ENCODE assay signal across 12 cellular contexts in the genomic region with DNA sequence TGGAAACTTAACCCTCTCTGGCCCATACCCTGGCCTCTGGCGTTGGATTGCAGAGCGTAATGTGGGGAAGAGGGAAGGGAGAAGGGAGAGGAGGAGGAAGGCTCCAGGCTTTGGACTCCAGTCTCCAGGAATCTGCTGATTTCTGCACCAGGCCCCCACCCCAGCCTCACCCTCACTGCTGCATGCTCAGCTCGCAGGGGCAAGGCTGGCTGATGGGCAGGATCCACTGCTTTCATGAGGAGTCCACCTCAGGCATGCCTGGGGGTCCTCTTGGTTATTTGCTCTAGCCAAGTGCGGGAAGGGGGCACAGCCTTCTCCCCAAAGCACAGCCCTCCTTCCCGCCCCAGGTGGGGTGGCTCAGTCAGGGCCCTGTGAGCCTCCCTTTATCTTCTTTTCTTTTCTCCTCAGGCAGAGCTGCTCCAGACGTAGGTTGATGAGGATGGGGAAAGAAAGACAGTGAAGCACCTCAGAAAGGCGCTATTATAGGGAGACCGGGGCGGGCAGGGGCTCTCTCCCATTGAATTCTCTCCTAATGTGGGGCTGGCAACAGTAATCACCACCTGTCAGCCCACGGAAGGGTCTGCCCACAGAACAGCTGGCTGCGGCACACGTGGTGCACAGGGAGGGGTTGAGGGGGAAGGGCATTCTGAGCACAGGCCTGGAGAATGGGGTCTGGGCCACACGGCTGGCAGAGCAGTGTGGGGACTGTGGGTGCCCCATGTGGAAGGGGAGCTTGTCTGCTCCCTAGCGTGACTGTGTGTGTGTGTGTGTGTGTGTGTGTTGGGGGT. TPM values are rescaled to one million over a fixed set of nuclear protein-coding genes. Genes with fewer than 3 reads are reported as not detected.
DNase-seq lines count a peak whose midpoint lies in the region; TF ChIP-seq lines count a peak whose summit lies in the region.
"Had no signal": no experiment of that assay in that cellular context is flagged by ENCODE, and none has a peak within 500 bp of the region (broad histone marks: within the 10 kb centered on the region; RNA-seq: fewer than 3 reads in every experiment).

No MANE protein-coding gene starts in this region.

- TF ChIP-seq POLR2A in sigmoid colon (IDR thresholded peaks at IDR 0.05), result no peak

- H3K9me3 ChIP-seq in BLaER1 (peaks cover 33% of the 10 kb centered on the region), sigmoid colon (no peaks in the 10 kb centered on the region)
- H3K9me3 ChIP-seq: Caco-2 had no signal

- intact Hi-C loops in sigmoid colon (cut with DNase I), result loop anchor here (2.0 to 10.0 kb wide), 4 partner anchors 112 to 532 kb away; partner anchors contain the start of genes SYT6 and TRIM33

- H3K4me1 ChIP-seq in BLaER1 (peaks cover 58% of the 10 kb centered on the region), sigmoid colon (peaks cover 0 to 71% (median 56%) of the 10 kb centered on the region in 4 donors)

- H3K36me3 ChIP-seq in BLaER1, result no peaks in the 10 kb centered on the region; the same call in 1 of the 2 replicates
- no peaks in the 10 kb centered on the region for H3K36me3 ChIP-seq in sigmoid colon

- H3K27ac ChIP-seq in BLaER1 (peak overlapping the region; percentile 57; the same call in 1 of the 2 replicates), sigmoid colon (peak overlapping the region; percentile 80 to 91 (median 90))

- peak; percentile 61 for DNase-seq in NCI-H82 (lab: John Stamatoyannopoulos, UW)
- DNase-seq in fibroblast of mammary gland (ENCODE audit: low read depth), result no peak
- DNase-seq in sigmoid colon, result no peak
- DNase-seq in NCI-H1105 treated with DMSO at 0.1 percent for 48 hours (lab: John Stamatoyannopoulos, UW), result no peak
- DNase-seq in DMS79 treated with DMSO at 0.1 percent for 48 hours (lab: John Stamatoyannopoulos, UW), result no peak
- no peak for DNase-seq in effector CD8-positive, alpha-beta T cell (lab: John Stamatoyannopoulos, UW)
- DNase-seq in activated CD8-positive, alpha-beta memory T cell treated with anti-CD3 and anti-CD28 coated beads, Interleukin-2, amount 50 U/mL, for 48 hours, result no peak
- DNase-seq: Caco-2, cortex of kidney, NCI-H446 treated with DMSO at 0.1 percent for 48 hours, occipital lobe had no signal

- WGBS in sigmoid colon, 2 donors, result 58 to 74% methylated on average over 14 of the region's 14 CpGs

- no peaks in the 10 kb centered on the region for H3K27me3 ChIP-seq in BLaER1
- H3K27me3 ChIP-seq in sigmoid colon, result no peaks in the 10 kb centered on the region

- H3K4me2 ChIP-seq in BLaER1, result peak overlapping the region; percentile 91

- peaks cover 6% of the 10 kb centered on the region; the same call in 1 of the 2 replicates for H4K20me1 ChIP-seq in BLaER1

- H3K9ac ChIP-seq in BLaER1, result peak overlapping the region; percentile 15; the same call in 1 of the 2 replicates

- no peak for TF ChIP-seq CTCF in fibroblast of mammary gland (conservative IDR thresholded peaks at IDR 0.05; ENCODE audit: control insufficient read depth, insufficient read depth, low read depth, low read length)
- no peak for TF ChIP-seq CTCF in sigmoid colon (IDR thresholded peaks at IDR 0.05)

- 0 out of 2 replicates have a peak overlapping the region, but pooled peaks have one; percentile 16 for H3K4me3 ChIP-seq in BLaER1
- H3K4me3 ChIP-seq in fibroblast of mammary gland (ENCODE audit: control insufficient read depth, low read depth, low read length), result peak overlapping the region; percentile 32
- H3K4me3 ChIP-seq in sigmoid colon, result peak overlapping the region; percentile 11 to 55 (median 50)

- no peak for TF ChIP-seq EP300 in sigmoid colon (IDR thresholded peaks at IDR 0.05)

RNA-seq across cellular contexts. Expression of gene OLFML3, which starts 3.9 kb away (rescaled TPM):
- 100 to 1,000 TPM in 3 of 4 donors, 10 to 100 TPM in 1; 94.0 to 149 (median 132) TPM for total RNA-seq in sigmoid colon
- polyA plus RNA-seq in sigmoid colon, result 10 to 100 TPM; 14.1 to 23.8 (median 21.0) TPM

RNA-seq across cellular contexts. Expression of gene HIPK1, which starts 54.0 kb away (rescaled TPM):
- 10 to 100 TPM; 47.2 to 57.1 (median 49.9) TPM for total RNA-seq in sigmoid colon
- polyA plus RNA-seq in sigmoid colon, result 10 to 100 TPM; 13.8 to 16.9 (median 16.6) TPM
